Comparison of ENCODE assay signal across 1 cellular context in genomic region chr5:103272377-103272776, GRCh38.
TF ChIP-seq lines count a peak whose summit lies in the region.

No MANE protein-coding gene starts in this region.

TF ChIP-seq in A549, 52 proteins besides CTCF, POLR2A, EP300 and RAD21 (continued from another document):
- no peak for TF ChIP-seq HMGXB4 (CRISPR knock-in tag; IDR thresholded peaks at IDR 0.05; ENCODE audit: borderline replicate concordance)
- TF ChIP-seq ZNF302 (CRISPR knock-in tag; IDR thresholded peaks at IDR 0.05): no peak
